Comparison of ENCODE assay signal across 8 cellular contexts in the genomic region with DNA sequence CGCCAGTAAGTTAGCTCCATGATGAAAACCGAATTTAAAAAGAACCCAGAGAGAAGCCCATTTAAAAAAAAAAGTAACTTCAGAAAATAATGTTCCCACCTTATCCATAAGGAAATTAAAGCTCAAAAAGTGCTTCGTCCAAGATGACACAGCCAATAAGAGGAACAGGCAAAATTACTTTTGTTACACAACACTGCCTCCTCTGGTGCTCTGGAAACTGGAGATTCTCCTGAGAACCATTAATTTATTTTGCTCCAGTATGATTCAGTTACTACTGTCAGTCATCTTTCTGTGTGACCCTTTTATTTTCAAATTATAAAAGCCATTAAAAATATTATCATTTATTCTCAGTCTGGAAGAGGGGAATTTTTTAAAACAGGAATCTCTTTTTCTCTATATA. TPM values are rescaled to one million over a fixed set of nuclear protein-coding genes. Genes with fewer than 3 reads are reported as not detected.
DNase-seq lines count a peak whose midpoint lies in the region; ATAC-seq, FAIRE-seq and TF ChIP-seq lines count a peak whose summit lies in the region.

No MANE protein-coding gene starts in this region.

- H3K27ac Mint-ChIP-seq in H9 (no peak overlapping the region), glutamatergic neuron (ENCODE audit: unreplicated experiment) (no peak overlapping the region)

- H3K9me3 Mint-ChIP-seq in H9 (peaks cover 15 to 24% of the 10 kb centered on the region in 2 experiments), glutamatergic neuron (ENCODE audit: unreplicated experiment) (peaks cover 4% of the 10 kb centered on the region)

- no peak overlapping the region for H3T11ph ChIP-seq in H9 (ENCODE audit: low read length)

- no peaks in the 10 kb centered on the region for H3K9me3 ChIP-seq in H9 (ENCODE audit: control insufficient read depth, low read depth, low read length)

- no peak overlapping the region for H3K27ac ChIP-seq in H9 (ENCODE audit: insufficient read length, low read depth, low read length)

- no peak overlapping the region for H2BK20ac ChIP-seq in H9 (ENCODE audit: low read depth, low read length, poor library complexity, severe bottlenecking)

- H3K79me2 ChIP-seq in H9 (ENCODE audit: insufficient read depth, low read length): no peaks in the 10 kb centered on the region

- H3K27me3 Mint-ChIP-seq in H9 (ENCODE audit: low read depth) (peaks cover 24% of the 10 kb centered on the region), glutamatergic neuron (ENCODE audit: unreplicated experiment) (peaks cover 9% of the 10 kb centered on the region)

- H3K18ac ChIP-seq in H9 (ENCODE audit: insufficient read length, low read depth, low read length): no peak overlapping the region

- no peaks in the 10 kb centered on the region; the same call in 1 of the 2 replicates for H3K4me1 ChIP-seq in H9 (ENCODE audit: insufficient read depth, low read length)

- no peak overlapping the region for H4K8ac ChIP-seq in H9 (replicated peaks; ENCODE audit: insufficient read length, low read depth, low read length)

- H3K4me1 Mint-ChIP-seq in H9 (peaks cover 11 to 21% of the 10 kb centered on the region in 2 experiments), glutamatergic neuron (ENCODE audit: low read depth, unreplicated experiment) (peaks cover 27% of the 10 kb centered on the region)

- no peak overlapping the region for H3K4ac ChIP-seq in H9 (ENCODE audit: low read depth, low read length)

- H3K23ac ChIP-seq in H9 (ENCODE audit: insufficient read length, low read depth, low read length): no peak overlapping the region

- peaks cover 2% of the 10 kb centered on the region for H3K23me2 ChIP-seq in H9 (ENCODE audit: insufficient read length, low read depth, low read length, poor library complexity, severe bottlenecking)

- no peak overlapping the region for H2AK5ac ChIP-seq in H9 (ENCODE audit: insufficient read length, low read length)

- no peak overlapping the region for H2BK15ac ChIP-seq in H9 (ENCODE audit: low read depth, low read length)

- H3K4me3 Mint-ChIP-seq in H9 (no peak overlapping the region; a peak in 1 of 5 replicates), glutamatergic neuron (ENCODE audit: unreplicated experiment) (no peak overlapping the region)

- peak; percentile 51 for DNase-seq in AG08396 (ENCODE audit: low spot score)
- DNase-seq in H9: no peak
- DNase-seq in SKM-1 treated with dmso at 0.1 percent for 144 hours (lab: John Stamatoyannopoulos, UW; ENCODE audit: unreplicated experiment): peak; percentile 50
- no peak for DNase-seq in glutamatergic neuron
- no peak for DNase-seq in T1000 (lab: John Stamatoyannopoulos, UW)
- DNase-seq in SK-N-DZ (ENCODE audit: low spot score): no peak
- no peak for DNase-seq in urothelium cell line (ENCODE audit: low spot score)

- no peaks in the 10 kb centered on the region for H4K20me1 ChIP-seq in H9 (ENCODE audit: control insufficient read depth, insufficient read depth, insufficient read length)

- peaks cover 11 to 33% (median 14%) of the 10 kb centered on the region in 3 experiments for H3K36me3 Mint-ChIP-seq in H9 (ENCODE audit: insufficient read depth in 1 of 3, low read depth in 3 of 3)
- H3K36me3 Mint-ChIP-seq in glutamatergic neuron (ENCODE audit: unreplicated experiment): peaks cover 1% of the 10 kb centered on the region

- no peak overlapping the region for H3K9ac ChIP-seq in H9 (ENCODE audit: extremely low read depth, insufficient read length, low read length)

- no peak overlapping the region for H3K14ac ChIP-seq in H9 (ENCODE audit: insufficient read depth, low read length)

- whole genome bisulfite sequencing in H9 (ENCODE audit: extremely low coverage, insufficient read length, low lambda C conversion rate): no CpG with 5 or more reads among the region's 3 CpGs

- no peak overlapping the region for H2BK120ac ChIP-seq in H9 (ENCODE audit: low read depth, low read length, poor library complexity, severe bottlenecking)

- no peak for ATAC-seq in GM19023 (IDR thresholded peaks at IDR 0.05; ENCODE audit: unreplicated experiment)

- H2BK5ac ChIP-seq in H9 (ENCODE audit: insufficient read length, low read length): no peak overlapping the region

- H4K91ac ChIP-seq in H9 (ENCODE audit: insufficient read length, low read depth, low read length): no peak overlapping the region

- H3K56ac ChIP-seq in H9 (ENCODE audit: insufficient read length, low read depth, low read length): no peak overlapping the region

- H3K79me1 ChIP-seq in H9 (ENCODE audit: insufficient read depth, low read depth, low read length, poor library complexity, severe bottlenecking): no peaks in the 10 kb centered on the region

- no peak overlapping the region for H3K4me2 ChIP-seq in H9 (ENCODE audit: insufficient read depth, insufficient read length, low read length)

- no peak for FAIRE-seq in urothelium cell line (lab: Jason Lieb, UNC)

- H2BK12ac ChIP-seq in H9 (ENCODE audit: insufficient read length, low read depth, low read length): no peak overlapping the region

- no peak overlapping the region for H4K5ac ChIP-seq in H9 (ENCODE audit: insufficient read length, low read depth, low read length)

- H2AFZ ChIP-seq in H9 (ENCODE audit: low read length): no peak overlapping the region

- H3K27me3 ChIP-seq in H9 (ENCODE audit: insufficient read depth, low read length): no peaks in the 10 kb centered on the region

- TF ChIP-seq CTCF in H9 (conservative IDR thresholded peaks at IDR 0.05) (peak; percentile 60; the same call in 2 of the 3 replicates), glutamatergic neuron (IDR thresholded peaks at IDR 0.05; ENCODE audit: partially characterized antibody, unreplicated experiment) (peak; percentile 42)

RNA-seq across cellular contexts. Expression of gene IFT27, which starts 2.0 kb away (rescaled TPM):
- 40.7 and 43.4 TPM in 2 replicates for total RNA-seq in H9 (2021)
- total RNA-seq in glutamatergic neuron (ENCODE audit: unreplicated experiment): 54.2 TPM
- polyA plus RNA-seq in SK-N-DZ (2014; cell fraction: cytosol; rRNA removed): 30.7 and 34.6 TPM in 2 replicates
- polyA plus RNA-seq in SK-N-DZ (2014; cell fraction: nucleus; rRNA removed): 42.5 and 77.0 TPM in 2 replicates

RNA-seq across cellular contexts. Expression of gene PVALB, which starts 42.9 kb away (rescaled TPM):
- 2.7 and 3.0 TPM in 2 replicates for total RNA-seq in H9 (2021)
- not detected for total RNA-seq in glutamatergic neuron (ENCODE audit: unreplicated experiment)
- polyA plus RNA-seq in SK-N-DZ (2014; cell fraction: cytosol; rRNA removed): not detected in 2 replicates
- polyA plus RNA-seq in SK-N-DZ (2014; cell fraction: nucleus; rRNA removed): not detected in 2 replicates

Comparison
In these comparisons a context has a peak if more than half of its experiments do, and no peak if none do; other contexts are left out.
1. DNase-seq: peak in AG08396 (single experiment) and SKM-1 treated with dmso at 0.1 percent for 144 hours (single experiment); none in H9 (single experiment), glutamatergic neuron (single experiment), T1000 (single experiment), SK-N-DZ (single experiment) and urothelium cell line (single experiment).